ENCODE assay signal across 8 cellular contexts in the genomic region with DNA sequence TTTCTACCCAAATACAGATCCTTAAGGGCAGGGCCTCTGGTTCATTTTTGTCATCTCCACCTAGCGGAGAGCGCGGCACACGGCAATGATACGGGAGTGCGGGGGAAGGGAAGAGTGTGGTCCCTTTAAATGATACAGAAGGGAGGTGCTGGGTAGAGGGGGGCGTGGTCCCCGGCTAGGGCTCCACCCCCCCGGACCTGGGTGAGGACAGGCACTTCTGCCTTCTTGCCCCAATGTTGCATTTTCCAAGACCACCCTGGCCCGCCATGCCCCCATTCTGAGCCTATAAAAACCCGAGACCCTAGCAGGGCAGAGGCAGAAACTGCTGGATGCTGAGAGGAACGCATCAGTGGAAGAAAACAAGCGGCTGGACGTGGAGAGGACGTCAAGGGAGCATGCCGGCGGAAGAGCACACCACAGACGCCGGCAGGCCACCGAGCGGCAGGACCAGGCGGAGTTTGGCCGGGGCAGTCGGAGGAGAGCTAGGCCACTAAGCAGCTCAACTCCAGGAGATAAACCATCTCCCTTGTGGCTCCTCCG. TPM values are rescaled to one million over a fixed set of nuclear protein-coding genes. Genes with fewer than 3 reads are reported as not detected.
DNase-seq lines count a peak whose midpoint lies in the region; ATAC-seq and TF ChIP-seq lines count a peak whose summit lies in the region.

No MANE protein-coding gene starts in this region.

- H2AFZ ChIP-seq in Karpas-422 (ENCODE audit: low read length) = no peak overlapping the region

- no peaks in the 10 kb centered on the region for H3K27me3 ChIP-seq in Karpas-422 (ENCODE audit: low read length)

- H3K9me3 ChIP-seq in Karpas-422 (ENCODE audit: low read length) = no peaks in the 10 kb centered on the region

- peak; percentile 21 for TF ChIP-seq CTCF in fibroblast of villous mesenchyme (IDR thresholded peaks at IDR 0.05; ENCODE audit: insufficient read depth, low read depth, low read length)
- no peak; the same call in 1 of the 2 replicates for TF ChIP-seq CTCF in HFFc6 (IDR thresholded peaks at IDR 0.05)

- peaks cover 2% of the 10 kb centered on the region for H3K9me3 Mint-ChIP-seq in activated CD4-positive, alpha-beta T cell treated with anti-CD3 and anti-CD28 coated beads, Interleukin-2, amount 10 ng/mL, durations not matched to agents 7 days and 5 days
- no peaks in the 10 kb centered on the region for H3K9me3 Mint-ChIP-seq in HFFc6

- H3K27ac ChIP-seq in Karpas-422 (ENCODE audit: low read length) = no peak overlapping the region

- H3K27me3 Mint-ChIP-seq in activated CD4-positive, alpha-beta T cell treated with anti-CD3 and anti-CD28 coated beads, Interleukin-2, amount 10 ng/mL, durations not matched to agents 7 days and 5 days = peaks cover 3% of the 10 kb centered on the region
- peaks cover 13% of the 10 kb centered on the region for H3K27me3 Mint-ChIP-seq in HFFc6 (ENCODE audit: insufficient read depth)

- H3K4me2 ChIP-seq in Karpas-422 (ENCODE audit: low read depth, low read length, poor library complexity, severe bottlenecking) = no peak overlapping the region

- no peaks in the 10 kb centered on the region for H3K36me3 ChIP-seq in Karpas-422 (ENCODE audit: insufficient read depth, low read length)

- no peak overlapping the region for H3K9ac ChIP-seq in Karpas-422 (ENCODE audit: low read length)

- no peaks in the 10 kb centered on the region for H3K79me2 ChIP-seq in Karpas-422 (ENCODE audit: low read length)

- H4K20me1 ChIP-seq in Karpas-422 (ENCODE audit: insufficient read depth, low read depth, low read length) = no peaks in the 10 kb centered on the region

- POLR2A ChIA-PET in activated CD4-positive, alpha-beta T cell treated with anti-CD3 and anti-CD28 coated beads, Interleukin-2, amount 10 ng/mL, durations not matched to agents 7 days and 5 days (lab: Charles Lee) = no interaction called here

- no peaks in the 10 kb centered on the region for H3K9me2 ChIP-seq in Karpas-422 (replicated peaks; ENCODE audit: insufficient read depth, low read length)

- H3K4me1 Mint-ChIP-seq in activated CD4-positive, alpha-beta T cell treated with anti-CD3 and anti-CD28 coated beads, Interleukin-2, amount 10 ng/mL, durations not matched to agents 7 days and 5 days = peaks cover 6% of the 10 kb centered on the region
- H3K4me1 Mint-ChIP-seq in HFFc6 (ENCODE audit: low read depth) = no peaks in the 10 kb centered on the region

- H3K4me3 Mint-ChIP-seq in activated CD4-positive, alpha-beta T cell treated with anti-CD3 and anti-CD28 coated beads, Interleukin-2, amount 10 ng/mL, durations not matched to agents 7 days and 5 days = peak overlapping the region; percentile 27
- no peak overlapping the region; the same call in 1 of the 2 replicates for H3K4me3 Mint-ChIP-seq in HFFc6

- CTCF ChIA-PET in activated CD4-positive, alpha-beta T cell treated with anti-CD3 and anti-CD28 coated beads, Interleukin-2, amount 10 ng/mL, durations not matched to agents 7 days and 5 days (lab: Charles Lee) = no interaction called here

- H3K27ac Mint-ChIP-seq in activated CD4-positive, alpha-beta T cell treated with anti-CD3 and anti-CD28 coated beads, Interleukin-2, amount 10 ng/mL, durations not matched to agents 7 days and 5 days = no peak overlapping the region
- H3K27ac Mint-ChIP-seq in HFFc6 = no peak overlapping the region

- no peaks in the 10 kb centered on the region for H3K36me3 Mint-ChIP-seq in activated CD4-positive, alpha-beta T cell treated with anti-CD3 and anti-CD28 coated beads, Interleukin-2, amount 10 ng/mL, durations not matched to agents 7 days and 5 days (ENCODE audit: low read depth)
- H3K36me3 Mint-ChIP-seq in HFFc6 (ENCODE audit: low read depth) = no peaks in the 10 kb centered on the region

- DNase-seq in Karpas-422 (peak; percentile 70), fibroblast of villous mesenchyme (ENCODE audit: low read depth) (peak; percentile 6), NCI-H1048 (lab: John Stamatoyannopoulos, UW) (no peak), HFFc6 (no peak), UCSD-AML1 (lab: John Stamatoyannopoulos, UW; ENCODE audit: unreplicated experiment) (no peak)
- peak; percentile 14 for DNase-seq in activated CD4-positive, alpha-beta T cell treated with anti-CD3 and anti-CD28 coated beads, Interleukin-2, amount 10 ng/mL, durations not matched to agents 7 days and 5 days
- DNase-seq in stimulated activated CD4-positive, alpha-beta T cell treated with anti-CD3 and anti-CD28 coated beads, Interleukin-15, amount 100 ng/mL, for 48 hours (ENCODE audit: low read depth in 2 of 2) = peak; percentile 22 to 51

- H3K4me3 ChIP-seq in Karpas-422 (ENCODE audit: low read length) (no peak overlapping the region), fibroblast of villous mesenchyme (ENCODE audit: low read depth, low read length) (peak overlapping the region; percentile 32)

- ATAC-seq in GM21423 (IDR thresholded peaks at IDR 0.05; ENCODE audit: unreplicated experiment) = no peak

- peaks cover 5% of the 10 kb centered on the region for H3K4me1 ChIP-seq in Karpas-422 (ENCODE audit: low read length)

RNA-seq across cellular contexts. Expression of a gene that starts 30.0 kb away (rescaled TPM):
- not detected in 2 replicates for total RNA-seq in Karpas-422 (2014; rRNA removed; shearing (Covaris generic); ENCODE audit: low replicate concordance)
- 1 to 10 TPM; 5.0 to 5.1 TPM for total RNA-seq in activated CD4-positive, alpha-beta T cell treated with anti-CD3 and anti-CD28 coated beads, Interleukin-2, amount 10 ng/mL, durations not matched to agents 7 days and 5 days
- total RNA-seq in fibroblast of villous mesenchyme = under 0.01 and 0.64 TPM in 2 replicates
- not detected for total RNA-seq in HFFc6 (2021; fragmentation: NEBNext Ultra II Directional; extraction: Animal tissue kit (Norgen Biotek cat#: 25700))

RNA-seq across cellular contexts. Expression of a gene that starts 54.7 kb away (rescaled TPM):
- not detected in 2 replicates for total RNA-seq in Karpas-422 (2014; rRNA removed; shearing (Covaris generic); ENCODE audit: low replicate concordance)
- not detected for total RNA-seq in activated CD4-positive, alpha-beta T cell treated with anti-CD3 and anti-CD28 coated beads, Interleukin-2, amount 10 ng/mL, durations not matched to agents 7 days and 5 days
- total RNA-seq in fibroblast of villous mesenchyme = not detected in 2 replicates
- not detected for total RNA-seq in HFFc6 (2021; fragmentation: NEBNext Ultra II Directional; extraction: Animal tissue kit (Norgen Biotek cat#: 25700))

Comparison
In these comparisons a context has a peak if more than half of its experiments do, and no peak if none do; other contexts are left out.
1. DNase-seq: peak in Karpas-422 (single experiment), activated CD4-positive, alpha-beta T cell treated with anti-CD3 and anti-CD28 coated beads, Interleukin-2, amount 10 ng/mL, durations not matched to agents 7 days and 5 days (single experiment), fibroblast of villous mesenchyme (single experiment) and stimulated activated CD4-positive, alpha-beta T cell treated with anti-CD3 and anti-CD28 coated beads, Interleukin-15, amount 100 ng/mL, for 48 hours (2 of 2); none in NCI-H1048 (single experiment), HFFc6 (single experiment) and UCSD-AML1 (single experiment).